ENCODE assay signal across 8 cellular contexts in genomic region chr7:51067757-51068156, GRCh38.
DNase-seq lines count a peak whose midpoint lies in the region; ATAC-seq and TF ChIP-seq lines count a peak whose summit lies in the region.

No MANE protein-coding gene starts in this region.

- peak overlapping the region in 1 of 7 donors; percentile 19 for H3K27ac Mint-ChIP-seq in CD14-positive monocyte
- H3K27ac Mint-ChIP-seq in activated CD4-positive, alpha-beta T cell treated with anti-CD3 and anti-CD28 coated beads for 36 hours: no peak overlapping the region
- no peak overlapping the region for H3K27ac Mint-ChIP-seq in endothelial cell (ENCODE audit: unreplicated experiment)

- DNase-seq in CD14-positive monocyte (ENCODE audit: low spot score): no peak
- DNase-seq in NCI-H146 treated with DMSO at 0.1 percent for 48 hours (lab: John Stamatoyannopoulos, UW; ENCODE audit: unreplicated experiment): peak; percentile 32
- DNase-seq in activated CD4-positive, alpha-beta T cell treated with anti-CD3 and anti-CD28 coated beads for 36 hours: peak; percentile 72
- DNase-seq in endothelial cell (ENCODE audit: low spot score): peak; percentile 73
- peak; percentile 67 for DNase-seq in midbrain (lab: John Stamatoyannopoulos, UW)
- DNase-seq in substantia nigra (lab: John Stamatoyannopoulos, UW): peak in 39 of 49 donors; percentile 18 to 80 (median 46)
- no peak for DNase-seq in activated CD4-positive, CD25-positive, alpha-beta regulatory T cell treated with anti-CD3 and anti-CD28 coated beads, Interleukin-2, amount 50 U/mL, for 72 hours

- POLR2A ChIA-PET in activated CD4-positive, alpha-beta T cell treated with anti-CD3 and anti-CD28 coated beads for 36 hours (lab: Charles Lee): no interaction called here

- TF ChIP-seq CTCF in CD14-positive monocyte (IDR thresholded peaks at IDR 0.05) (peak; percentile 36), endothelial cell (IDR thresholded peaks at IDR 0.05; ENCODE audit: unreplicated experiment) (peak; percentile 74)

- H3K4me1 Mint-ChIP-seq in CD14-positive monocyte: no peaks in the 10 kb centered on the region
- H3K4me1 Mint-ChIP-seq in activated CD4-positive, alpha-beta T cell treated with anti-CD3 and anti-CD28 coated beads for 36 hours: no peaks in the 10 kb centered on the region
- peaks cover 36% of the 10 kb centered on the region for H3K4me1 Mint-ChIP-seq in endothelial cell (ENCODE audit: unreplicated experiment)

- H3K9me3 Mint-ChIP-seq in CD14-positive monocyte (no peaks in the 10 kb centered on the region), endothelial cell (ENCODE audit: unreplicated experiment) (no peaks in the 10 kb centered on the region)
- H3K9me3 Mint-ChIP-seq in activated CD4-positive, alpha-beta T cell treated with anti-CD3 and anti-CD28 coated beads for 36 hours (ENCODE audit: low read depth): no peaks in the 10 kb centered on the region

- H3K4me3 Mint-ChIP-seq in CD14-positive monocyte (no peak overlapping the region), endothelial cell (ENCODE audit: unreplicated experiment) (no peak overlapping the region)
- H3K4me3 Mint-ChIP-seq in activated CD4-positive, alpha-beta T cell treated with anti-CD3 and anti-CD28 coated beads for 36 hours: no peak overlapping the region

- peak overlapping the region; percentile 82 for H3K27ac ChIP-seq in substantia nigra (ENCODE audit: low read depth, low read length, poor library complexity, severe bottlenecking)

- H3K36me3 Mint-ChIP-seq in CD14-positive monocyte (no peaks in the 10 kb centered on the region), endothelial cell (ENCODE audit: low read depth, unreplicated experiment) (peaks cover 6% of the 10 kb centered on the region)
- H3K36me3 Mint-ChIP-seq in activated CD4-positive, alpha-beta T cell treated with anti-CD3 and anti-CD28 coated beads for 36 hours (ENCODE audit: low read depth): no peaks in the 10 kb centered on the region

- CTCF ChIA-PET in activated CD4-positive, alpha-beta T cell treated with anti-CD3 and anti-CD28 coated beads for 36 hours (lab: Charles Lee): interaction anchor here (0.7 to 1.5 kb wide), 13 partner anchors 9 to 975 kb away, joined by 3 to 11 read pairs (median 3); no protein-coding TSS in a partner anchor

- peak; percentile 49 for ATAC-seq in GM21360 (IDR thresholded peaks at IDR 0.05; ENCODE audit: unreplicated experiment)
- no peak for ATAC-seq in activated CD4-positive, alpha-beta T cell treated with anti-CD3 and anti-CD28 coated beads for 36 hours

- H3K27me3 Mint-ChIP-seq in CD14-positive monocyte (ENCODE audit: low read depth in 3 of 3) (peaks cover 0 to 3% (median 0%) of the 10 kb centered on the region in 3 donors), endothelial cell (ENCODE audit: unreplicated experiment) (peaks cover 7% of the 10 kb centered on the region)
- H3K27me3 Mint-ChIP-seq in activated CD4-positive, alpha-beta T cell treated with anti-CD3 and anti-CD28 coated beads for 36 hours: no peaks in the 10 kb centered on the region

- intact Hi-C loops in CD14-positive monocyte (cut with micrococcal nuclease): loop anchor here in 1 of 2 donors (10.0 kb wide), 1 partner anchor 973 kb away; the partner anchor contains the start of gene ZPBP
- intact Hi-C loops in activated CD4-positive, alpha-beta T cell treated with anti-CD3 and anti-CD28 coated beads for 36 hours (cut with DNase I, micrococcal nuclease): loop anchor here (1.0 to 10.0 kb wide), 6 partner anchors 74 to 975 kb away; partner anchors contain the start of gene GRB10 (in 1 of the 2)

Comparison
In these comparisons a context has a peak if more than half of its experiments do, and no peak if none do; other contexts are left out.
1. DNase-seq: peak in NCI-H146 treated with DMSO at 0.1 percent for 48 hours (single experiment), activated CD4-positive, alpha-beta T cell treated with anti-CD3 and anti-CD28 coated beads for 36 hours (single experiment), endothelial cell (single experiment), midbrain (single experiment) and substantia nigra (39 of 49); none in CD14-positive monocyte (single experiment) and activated CD4-positive, CD25-positive, alpha-beta regulatory T cell treated with anti-CD3 and anti-CD28 coated beads, Interleukin-2, amount 50 U/mL, for 72 hours (single experiment).